15 cellular contexts compared by ENCODE assay signal in the genomic region with DNA sequence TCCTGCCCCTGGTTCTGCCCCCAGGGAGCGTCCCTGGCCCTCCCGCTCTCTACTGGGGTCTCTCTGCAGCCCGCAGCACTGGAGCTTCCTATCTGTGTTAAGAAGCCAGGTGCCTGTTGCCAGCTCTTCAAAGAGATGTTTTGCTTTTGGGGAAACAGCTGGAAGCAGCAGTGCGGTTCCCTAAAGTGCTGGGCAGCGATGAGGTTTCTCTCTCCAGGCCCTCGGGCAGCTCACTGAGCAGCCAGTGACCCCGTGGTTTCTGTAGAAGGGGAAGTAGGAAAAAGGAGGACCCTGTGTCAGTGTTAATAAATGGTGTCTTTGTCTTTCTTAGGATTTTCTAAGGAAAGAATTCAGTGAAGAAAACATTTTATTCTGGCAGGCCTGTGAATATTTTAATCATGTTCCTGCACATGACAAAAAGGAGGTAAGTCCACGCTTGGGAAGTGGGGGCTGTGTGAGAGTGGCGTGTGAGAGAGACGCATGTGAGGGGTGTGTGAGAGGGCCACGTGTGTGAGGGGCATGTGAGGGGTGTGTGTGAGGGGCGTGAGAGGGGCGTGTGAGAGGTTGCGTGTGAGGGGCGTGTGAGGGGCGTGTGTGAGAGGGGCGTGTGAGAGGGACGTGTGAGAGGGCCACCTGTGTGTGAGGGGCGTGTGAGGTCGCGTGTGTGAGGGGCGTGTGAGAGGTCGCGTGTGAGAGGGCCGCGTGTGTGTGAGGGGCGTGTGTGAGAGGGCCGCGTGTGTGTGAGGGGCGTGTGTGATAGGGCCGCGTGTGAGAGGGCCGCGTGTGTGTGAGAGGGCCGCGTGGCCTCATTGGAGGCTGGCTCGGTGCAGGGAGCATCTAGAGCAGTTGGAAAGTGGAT. TPM values are rescaled to one million over a fixed set of nuclear protein-coding genes. Genes with fewer than 3 reads are reported as not detected.
A peak's percentile ranks its signal among the peaks of the same experiment; 100 is the strongest.
DNase-seq lines count a peak whose midpoint lies in the region; ATAC-seq and TF ChIP-seq lines count a peak whose summit lies in the region.
"Had no signal": no experiment of that assay in that cellular context is flagged by ENCODE, and none has a peak within 500 bp of the region (broad histone marks: within the 10 kb centered on the region; RNA-seq: fewer than 3 reads in every experiment).

No MANE protein-coding gene starts in this region.

- no peaks in the 10 kb centered on the region for H3K79me2 ChIP-seq in GM23338 (replicated peaks; ENCODE audit: insufficient read depth)
- peaks cover 37% of the 10 kb centered on the region for H3K79me2 ChIP-seq in OCI-LY3 (ENCODE audit: low read length)

- H3K27me3 ChIP-seq in GM23338 (ENCODE audit: insufficient read depth), result no peaks in the 10 kb centered on the region
- no peaks in the 10 kb centered on the region for H3K27me3 ChIP-seq in OCI-LY3 (ENCODE audit: low read depth, low read length)
- H3K27me3 ChIP-seq in ovary, result no peaks in the 10 kb centered on the region
- no peaks in the 10 kb centered on the region for H3K27me3 ChIP-seq in BE2C

- H3K36me3 Mint-ChIP-seq in GM23338 (ENCODE audit: low read depth), result no peaks in the 10 kb centered on the region
- H3K36me3 Mint-ChIP-seq in activated CD4-positive, alpha-beta memory T cell treated with anti-CD3 and anti-CD28 coated beads, Interleukin-2, amount 10 ng/mL, durations not matched to agents 7 days and 5 days (ENCODE audit: low read depth), result no peaks in the 10 kb centered on the region

- H3F3A ChIP-seq in GM23338 (replicated peaks; ENCODE audit: low read depth), result no peaks in the 10 kb centered on the region

- CTCF ChIA-PET in activated CD4-positive, alpha-beta memory T cell treated with anti-CD3 and anti-CD28 coated beads, Interleukin-2, amount 10 ng/mL, durations not matched to agents 7 days and 5 days (lab: Charles Lee), result no interaction called here

- H2AFZ ChIP-seq in GM23338 (no peak overlapping the region), OCI-LY3 (ENCODE audit: low read depth, low read length) (no peak overlapping the region)

- intact Hi-C loops in ovary (cut with DNase I), result no loop called here

- no peak overlapping the region for H3K4me3 Mint-ChIP-seq in GM23338
- no peak overlapping the region for H3K4me3 Mint-ChIP-seq in activated CD4-positive, alpha-beta memory T cell treated with anti-CD3 and anti-CD28 coated beads, Interleukin-2, amount 10 ng/mL, durations not matched to agents 7 days and 5 days
- H3K4me3 Mint-ChIP-seq: CD4-positive, alpha-beta memory T cell had no signal

- TF ChIP-seq CTCF in GM23338 (conservative IDR thresholded peaks at IDR 0.05; ENCODE audit: low read depth in 2 of 2), result no peak
- TF ChIP-seq CTCF in OCI-LY3 (IDR thresholded peaks at IDR 0.05; ENCODE audit: low read depth, low read length), result no peak
- TF ChIP-seq CTCF in ovary (IDR thresholded peaks at IDR 0.05), result no peak
- no peak for TF ChIP-seq CTCF in coronary artery (IDR thresholded peaks at IDR 0.05)
- no peak for TF ChIP-seq CTCF in BE2C (IDR thresholded peaks at IDR 0.05; ENCODE audit: low read depth, low read length)

- no peak for ATAC-seq in GM23338

- no peak overlapping the region for H3K9ac ChIP-seq in OCI-LY3 (ENCODE audit: low read length)

- POLR2A ChIA-PET in activated CD4-positive, alpha-beta memory T cell treated with anti-CD3 and anti-CD28 coated beads, Interleukin-2, amount 10 ng/mL, durations not matched to agents 7 days and 5 days (lab: Charles Lee), result no interaction called here

- H3K27ac ChIP-seq in GM23338 (ENCODE audit: low read depth) (0 out of 2 replicates have a peak overlapping the region, but pooled peaks have one; percentile 9), OCI-LY3 (ENCODE audit: low read length) (peak overlapping the region; percentile 7; the same call in 1 of the 2 replicates), ovary (no peak overlapping the region), coronary artery (no peak overlapping the region)

- H3K36me3 ChIP-seq in GM23338 (ENCODE audit: insufficient read depth) (no peaks in the 10 kb centered on the region), OCI-LY3 (replicated peaks; ENCODE audit: low read depth, low read length) (peaks cover 41% of the 10 kb centered on the region), ovary (no peaks in the 10 kb centered on the region), BE2C (no peaks in the 10 kb centered on the region)

- TF ChIP-seq EP300 in ovary (IDR thresholded peaks at IDR 0.05), result no peak

- H3K9me3 Mint-ChIP-seq in GM23338, result no peaks in the 10 kb centered on the region
- no peaks in the 10 kb centered on the region for H3K9me3 Mint-ChIP-seq in activated CD4-positive, alpha-beta memory T cell treated with anti-CD3 and anti-CD28 coated beads, Interleukin-2, amount 10 ng/mL, durations not matched to agents 7 days and 5 days
- H3K9me3 Mint-ChIP-seq: CD4-positive, alpha-beta memory T cell had no signal

- H3K27me3 Mint-ChIP-seq in GM23338 (ENCODE audit: insufficient read depth, low read depth, poor library complexity), result peaks cover 10% of the 10 kb centered on the region
- no peaks in the 10 kb centered on the region for H3K27me3 Mint-ChIP-seq in activated CD4-positive, alpha-beta memory T cell treated with anti-CD3 and anti-CD28 coated beads, Interleukin-2, amount 10 ng/mL, durations not matched to agents 7 days and 5 days
- H3K27me3 Mint-ChIP-seq: CD4-positive, alpha-beta memory T cell had no signal

- H3K9me2 ChIP-seq in GM23338 (ENCODE audit: insufficient read depth), result no peaks in the 10 kb centered on the region

- H3K4me1 ChIP-seq in GM23338 (ENCODE audit: insufficient read depth), result no peaks in the 10 kb centered on the region
- H3K4me1 ChIP-seq in OCI-LY3 (ENCODE audit: low read length), result peaks cover 30% of the 10 kb centered on the region
- peaks cover 6% of the 10 kb centered on the region for H3K4me1 ChIP-seq in ovary (ENCODE audit: insufficient read depth)
- no peaks in the 10 kb centered on the region for H3K4me1 ChIP-seq in BE2C

- H3K4me2 ChIP-seq in GM23338 (no peak overlapping the region), OCI-LY3 (ENCODE audit: low read length) (peak overlapping the region; percentile 60)

- H4K20me1 ChIP-seq in GM23338 (replicated peaks; ENCODE audit: insufficient read depth), result no peaks in the 10 kb centered on the region
- 0 out of 2 replicates have a peak, but pooled peaks cover 4% of the 10 kb centered on the region for H4K20me1 ChIP-seq in OCI-LY3 (ENCODE audit: insufficient read depth, low read length)

- peak overlapping the region; percentile 71; the same call in 1 of the 2 replicates for H3K27ac Mint-ChIP-seq in GM23338
- no peak overlapping the region for H3K27ac Mint-ChIP-seq in activated CD4-positive, alpha-beta memory T cell treated with anti-CD3 and anti-CD28 coated beads, Interleukin-2, amount 10 ng/mL, durations not matched to agents 7 days and 5 days

- TF ChIP-seq POLR2A in ovary (IDR thresholded peaks at IDR 0.05), result no peak

- DNase-seq in GM23338 (ENCODE audit: low spot score), result no peak
- DNase-seq in foreskin melanocyte, result peak; percentile 95
- DNase-seq in ovary, result peak in 4 of 5 donors; percentile 19 to 45 (median 36)
- DNase-seq in activated CD4-positive, alpha-beta memory T cell treated with anti-CD3 and anti-CD28 coated beads, Interleukin-2, amount 10 ng/mL, durations not matched to agents 7 days and 5 days, result no peak
- no peak for DNase-seq in coronary artery (ENCODE audit: low spot score)
- DNase-seq in stimulated activated CD8-positive, alpha-beta memory T cell treated with anti-CD3 and anti-CD28 coated beads, Interleukin-4, amount 100 ng/mL, for 48 hours, result no peak
- no peak for DNase-seq in BE2C
- DNase-seq: activated CD8-positive, alpha-beta memory T cell treated with anti-CD3 and anti-CD28 coated beads, Interleukin-2, amount 50 U/mL, for 48 hours; CD4-positive, alpha-beta memory T cell; NCI-H1694 treated with DMSO at 0.1 percent for 48 hours; small intestine; T1000 had no signal

- WGBS in ovary, 3 donors, result 55 to 69% (median 58%) methylated on average over 37 of the region's 37 CpGs

- H3K9me3 ChIP-seq in OCI-LY3 (ENCODE audit: insufficient read depth, low read length) (no peaks in the 10 kb centered on the region), ovary (no peaks in the 10 kb centered on the region), BE2C (no peaks in the 10 kb centered on the region)

- H3K4me3 ChIP-seq in GM23338 (no peak overlapping the region), OCI-LY3 (ENCODE audit: low read length) (peak overlapping the region; percentile 1; the same call in 1 of the 2 replicates), ovary (no peak overlapping the region), coronary artery (no peak overlapping the region), BE2C (ENCODE audit: low read depth, low read length) (no peak overlapping the region)

- no peaks in the 10 kb centered on the region; the same call in 1 of the 3 replicates for H3K4me1 Mint-ChIP-seq in GM23338
- H3K4me1 Mint-ChIP-seq in activated CD4-positive, alpha-beta memory T cell treated with anti-CD3 and anti-CD28 coated beads, Interleukin-2, amount 10 ng/mL, durations not matched to agents 7 days and 5 days, result no peaks in the 10 kb centered on the region
- H3K4me1 Mint-ChIP-seq: CD4-positive, alpha-beta memory T cell had no signal

TF ChIP-seq in GM23338, 12 proteins besides CTCF, POLR2A, EP300 and RAD21 (continues in another document):
- TF ChIP-seq EZH2phosphoT487 (IDR thresholded peaks at IDR 0.05; ENCODE audit: unreplicated experiment) (no peak), EZH2 (IDR thresholded peaks at IDR 0.05; ENCODE audit: low read depth, unreplicated experiment) (no peak), JUNB (IDR thresholded peaks at IDR 0.05; ENCODE audit: unreplicated experiment) (no peak), CREB1 (CRISPR knock-in tag; IDR thresholded peaks at IDR 0.05; ENCODE audit: low read depth) (no peak)

RNA-seq across cellular contexts. Expression of a gene that starts 27.1 kb away (rescaled TPM):
- 0.94 TPM in 1 of 2 replicates, not detected in the other for total RNA-seq in GM23338 (2014; rRNA removed; shearing (Covaris generic))
- not detected in 2 replicates for polyA plus RNA-seq in GM23338 (2016; fragmentation: Nextera tagmentation; extraction: Ambion mirVana)
- 1 to 10 TPM in 1 of 7 donors, under 1 TPM in 5, not detected in 1; 0.15 to 2.1 (median 0.47) TPM for total RNA-seq in ovary
- polyA plus RNA-seq in ovary, result 1 to 10 TPM in 1 of 2 donors, not detected in 1; 1.1 TPM
- not detected for total RNA-seq in activated CD4-positive, alpha-beta memory T cell treated with anti-CD3 and anti-CD28 coated beads, Interleukin-2, amount 10 ng/mL, durations not matched to agents 7 days and 5 days
- not detected for polyA plus RNA-seq in BE2C (2012; ENCODE audit: insufficient read depth, insufficient read length, low read depth)
- total RNA-seq: OCI-LY7 had no signal
- polyA plus RNA-seq: CD4-positive, alpha-beta memory T cell had no signal

RNA-seq across cellular contexts. Expression of a gene that starts 48.5 kb away (rescaled TPM):
- 0.52 and 0.54 TPM in 2 replicates for total RNA-seq in GM23338 (2014; rRNA removed; shearing (Covaris generic))
- polyA plus RNA-seq in GM23338 (2016; fragmentation: Nextera tagmentation; extraction: Ambion mirVana), result 0.31 and 0.34 TPM in 2 replicates
- total RNA-seq in ovary, result 10 to 100 TPM in 2 of 7 donors, 1 to 10 TPM in 2, under 1 TPM in 1, not detected in 2; 0.24 to 33.4 (median 2.5) TPM
- polyA plus RNA-seq in ovary, result under 1 TPM in 1 of 2 donors, not detected in 1; 0.19 TPM
- total RNA-seq in activated CD4-positive, alpha-beta memory T cell treated with anti-CD3 and anti-CD28 coated beads, Interleukin-2, amount 10 ng/mL, durations not matched to agents 7 days and 5 days, result not detected
- polyA plus RNA-seq in BE2C (2012; ENCODE audit: insufficient read depth, insufficient read length, low read depth), result 0.83 TPM
- total RNA-seq: CD4-positive, alpha-beta memory T cell; endothelial cell of umbilical vein had no signal
- polyA plus RNA-seq: endothelial cell of umbilical vein had no signal

Comparison
In these comparisons a context has a peak if more than half of its experiments do, and no peak if none do; other contexts are left out.
1. DNase-seq: peak in foreskin melanocyte (single experiment) and ovary (4 of 5); none in GM23338 (single experiment), activated CD4-positive, alpha-beta memory T cell treated with anti-CD3 and anti-CD28 coated beads, Interleukin-2, amount 10 ng/mL, durations not matched to agents 7 days and 5 days (single experiment), coronary artery (single experiment), stimulated activated CD8-positive, alpha-beta memory T cell treated with anti-CD3 and anti-CD28 coated beads, Interleukin-4, amount 100 ng/mL, for 48 hours (single experiment) and BE2C (single experiment).
2. H3K27ac ChIP-seq: peak in GM23338 (single experiment) and OCI-LY3 (single experiment); none in ovary (0 of 2) and coronary artery (0 of 2).